ENCODE assay signal across 19 cellular contexts in the genomic region with DNA sequence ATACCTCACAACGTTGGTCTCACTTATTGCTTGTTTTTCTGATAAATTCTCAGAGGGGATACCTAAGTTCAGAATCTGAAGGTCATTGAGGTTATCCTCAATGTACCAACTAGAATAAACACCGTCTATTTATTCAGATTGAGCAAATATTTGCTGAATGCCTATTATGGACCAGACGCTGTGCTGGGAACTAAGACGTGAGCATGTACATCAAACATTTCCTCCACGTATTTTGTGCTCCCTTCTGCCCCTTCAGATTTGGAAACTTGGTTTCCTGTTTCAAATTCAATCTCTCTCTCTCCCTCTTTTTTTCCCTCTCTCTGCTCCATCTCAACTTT.
DNase-seq lines count a peak whose midpoint lies in the region; ATAC-seq, FAIRE-seq and TF ChIP-seq lines count a peak whose summit lies in the region.
"Had no signal": no experiment of that assay in that cellular context is flagged by ENCODE, and none has a peak within 500 bp of the region (broad histone marks: within the 10 kb centered on the region; RNA-seq: fewer than 3 reads in every experiment).

No MANE protein-coding gene starts in this region.

- no peak for TF ChIP-seq POLR2A in adrenal gland (IDR thresholded peaks at IDR 0.05)

- no peaks in the 10 kb centered on the region for H3K9me3 ChIP-seq in adrenal gland (replicated peaks in 1 of 3)
- H3K9me3 ChIP-seq: breast epithelium had no signal

- H3K27me3 ChIP-seq in foreskin keratinocyte (no peaks in the 10 kb centered on the region), dorsolateral prefrontal cortex (no peaks in the 10 kb centered on the region), adrenal gland (peaks cover 5% of the 10 kb centered on the region)
- H3K27me3 ChIP-seq: breast epithelium had no signal

- no peaks in the 10 kb centered on the region for H3K36me3 ChIP-seq in adrenal gland (replicated peaks in 1 of 2)
- H3K36me3 ChIP-seq: breast epithelium, gastroesophageal sphincter had no signal

- DNase-seq in DMS153 (lab: John Stamatoyannopoulos, UW) (peak; percentile 75), NCI-H2029 treated with DMSO at 0.1 percent for 48 hours (lab: John Stamatoyannopoulos, UW) (peak; percentile 30), foreskin keratinocyte (no peak), dorsolateral prefrontal cortex (no peak), adrenal gland (no peak), GM19239 (ENCODE audit: insufficient read length, low spot score) (no peak), foreskin melanocyte (no peak)
- DNase-seq: activated CD4-positive, alpha-beta T cell treated with anti-CD3 and anti-CD28 coated beads for 48 hours; activated CD8-positive, alpha-beta memory T cell treated with anti-CD3 and anti-CD28 coated beads, Interleukin-2, amount 10 ng/mL, durations not matched to agents 7 days and 5 days; CD8-positive, alpha-beta T cell; Kasumi-1; NCI-H1105 treated with DMSO at 0.1 percent for 48 hours; stimulated activated CD4-positive, alpha-beta T cell treated with anti-CD3 and anti-CD28 coated beads, Interleukin-4, amount 100 ng/mL, for 1 hour had no signal

- TF ChIP-seq CTCF in 22Rv1 (IDR thresholded peaks at IDR 0.05) = no peak
- no peak for TF ChIP-seq CTCF in foreskin keratinocyte (conservative IDR thresholded peaks at IDR 0.05)
- no peak for TF ChIP-seq CTCF in dorsolateral prefrontal cortex (IDR thresholded peaks at IDR 0.05 in 54 of 56, conservative IDR thresholded peaks at IDR 0.05 in 2 of 56; ENCODE audit: low read depth in 1 of 56, partially characterized antibody in 56 of 56)
- no peak for TF ChIP-seq CTCF in adrenal gland (IDR thresholded peaks at IDR 0.05)

- WGBS in adrenal gland, 4 donors = 44 to 53% (median 48%) methylated on average over 5 of the region's 5 CpGs

- H3K4me3 ChIP-seq in dorsolateral prefrontal cortex (no peak overlapping the region), adrenal gland (no peak overlapping the region)
- H3K4me3 ChIP-seq: breast epithelium, gastroesophageal sphincter, smooth muscle cell had no signal

- peaks cover 9% of the 10 kb centered on the region for H3K4me1 ChIP-seq in foreskin keratinocyte
- H3K4me1 ChIP-seq in adrenal gland (replicated peaks in 1 of 2) = no peaks in the 10 kb centered on the region
- H3K4me1 ChIP-seq: breast epithelium, gastroesophageal sphincter had no signal

- no peak for ATAC-seq in foreskin keratinocyte
- ATAC-seq: activated CD8-positive, alpha-beta memory T cell treated with anti-CD3 and anti-CD28 coated beads, Interleukin-2, amount 10 ng/mL, durations not matched to agents 7 days and 5 days; CD8-positive, alpha-beta T cell; gastroesophageal sphincter; Right ventricle myocardium inferior had no signal

- intact Hi-C loops in dorsolateral prefrontal cortex (cut with DNase I) = no loop called here
- intact Hi-C loops in adrenal gland (cut with DNase I) = no loop called here

- H3K27ac ChIP-seq in 22Rv1 (peak overlapping the region; percentile 83), foreskin keratinocyte (peak overlapping the region; percentile 71), dorsolateral prefrontal cortex (no peak overlapping the region), adrenal gland (no peak overlapping the region)
- H3K27ac ChIP-seq: breast epithelium, gastroesophageal sphincter had no signal

- no peak for FAIRE-seq in GM19239 (lab: Jason Lieb, UNC)
- FAIRE-seq: TTC549 had no signal

Comparison
In these comparisons a context has a peak if more than half of its experiments do, and no peak if none do; other contexts are left out.
1. H3K27ac ChIP-seq: peak in 22Rv1 (single experiment) and foreskin keratinocyte (single experiment); none in dorsolateral prefrontal cortex (0 of 59) and adrenal gland (0 of 5).
2. DNase-seq: peak in DMS153 (single experiment) and NCI-H2029 treated with DMSO at 0.1 percent for 48 hours (single experiment); none in foreskin keratinocyte (0 of 2), dorsolateral prefrontal cortex (0 of 10), adrenal gland (0 of 7), GM19239 (single experiment) and foreskin melanocyte (single experiment).